1 cellular context compared by ENCODE assay signal in the genomic region with DNA sequence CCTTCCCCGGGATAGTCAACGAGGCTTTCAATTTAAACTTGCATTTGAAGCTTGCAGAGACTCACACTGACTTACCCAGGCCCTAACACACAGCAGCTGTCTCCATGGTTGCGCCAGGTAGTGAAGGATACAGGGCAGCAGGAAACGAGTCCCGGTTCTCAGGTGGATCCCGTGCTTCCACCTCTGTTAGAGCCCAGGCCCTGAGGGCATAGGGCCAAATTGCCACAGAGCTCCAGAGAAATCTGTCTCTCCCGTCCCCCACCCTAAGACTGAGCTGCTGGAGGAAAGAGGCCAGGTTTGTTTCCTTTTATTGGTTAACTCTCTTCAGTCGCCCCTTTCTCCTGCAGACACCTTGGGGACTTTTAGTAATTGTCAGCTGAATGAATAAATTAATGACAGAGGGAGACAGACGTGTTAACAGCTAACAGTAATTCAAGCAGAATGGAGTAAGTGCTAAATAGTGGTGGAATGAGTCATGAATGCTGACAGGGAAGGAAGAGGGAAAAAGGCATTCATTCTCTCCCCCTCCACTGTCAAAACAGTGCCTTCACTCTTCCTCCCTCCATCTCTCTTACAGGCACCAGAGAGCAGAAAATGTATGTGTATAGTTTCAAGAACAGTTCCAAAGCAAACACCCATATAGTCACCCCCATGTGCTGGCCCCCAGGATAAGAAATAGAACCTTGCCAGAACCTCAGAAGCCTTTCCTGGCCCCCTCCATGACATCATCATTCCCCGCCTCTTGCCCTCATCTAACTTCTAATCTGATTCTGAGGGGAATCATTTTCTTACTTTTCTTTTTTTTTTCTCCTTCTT.
TF ChIP-seq lines count a peak whose summit lies in the region.

No MANE protein-coding gene starts in this region.

TF ChIP-seq in GM23338, 12 proteins besides CTCF, POLR2A, EP300 and RAD21 (continued from another document):
- TF ChIP-seq, protein P1, sequence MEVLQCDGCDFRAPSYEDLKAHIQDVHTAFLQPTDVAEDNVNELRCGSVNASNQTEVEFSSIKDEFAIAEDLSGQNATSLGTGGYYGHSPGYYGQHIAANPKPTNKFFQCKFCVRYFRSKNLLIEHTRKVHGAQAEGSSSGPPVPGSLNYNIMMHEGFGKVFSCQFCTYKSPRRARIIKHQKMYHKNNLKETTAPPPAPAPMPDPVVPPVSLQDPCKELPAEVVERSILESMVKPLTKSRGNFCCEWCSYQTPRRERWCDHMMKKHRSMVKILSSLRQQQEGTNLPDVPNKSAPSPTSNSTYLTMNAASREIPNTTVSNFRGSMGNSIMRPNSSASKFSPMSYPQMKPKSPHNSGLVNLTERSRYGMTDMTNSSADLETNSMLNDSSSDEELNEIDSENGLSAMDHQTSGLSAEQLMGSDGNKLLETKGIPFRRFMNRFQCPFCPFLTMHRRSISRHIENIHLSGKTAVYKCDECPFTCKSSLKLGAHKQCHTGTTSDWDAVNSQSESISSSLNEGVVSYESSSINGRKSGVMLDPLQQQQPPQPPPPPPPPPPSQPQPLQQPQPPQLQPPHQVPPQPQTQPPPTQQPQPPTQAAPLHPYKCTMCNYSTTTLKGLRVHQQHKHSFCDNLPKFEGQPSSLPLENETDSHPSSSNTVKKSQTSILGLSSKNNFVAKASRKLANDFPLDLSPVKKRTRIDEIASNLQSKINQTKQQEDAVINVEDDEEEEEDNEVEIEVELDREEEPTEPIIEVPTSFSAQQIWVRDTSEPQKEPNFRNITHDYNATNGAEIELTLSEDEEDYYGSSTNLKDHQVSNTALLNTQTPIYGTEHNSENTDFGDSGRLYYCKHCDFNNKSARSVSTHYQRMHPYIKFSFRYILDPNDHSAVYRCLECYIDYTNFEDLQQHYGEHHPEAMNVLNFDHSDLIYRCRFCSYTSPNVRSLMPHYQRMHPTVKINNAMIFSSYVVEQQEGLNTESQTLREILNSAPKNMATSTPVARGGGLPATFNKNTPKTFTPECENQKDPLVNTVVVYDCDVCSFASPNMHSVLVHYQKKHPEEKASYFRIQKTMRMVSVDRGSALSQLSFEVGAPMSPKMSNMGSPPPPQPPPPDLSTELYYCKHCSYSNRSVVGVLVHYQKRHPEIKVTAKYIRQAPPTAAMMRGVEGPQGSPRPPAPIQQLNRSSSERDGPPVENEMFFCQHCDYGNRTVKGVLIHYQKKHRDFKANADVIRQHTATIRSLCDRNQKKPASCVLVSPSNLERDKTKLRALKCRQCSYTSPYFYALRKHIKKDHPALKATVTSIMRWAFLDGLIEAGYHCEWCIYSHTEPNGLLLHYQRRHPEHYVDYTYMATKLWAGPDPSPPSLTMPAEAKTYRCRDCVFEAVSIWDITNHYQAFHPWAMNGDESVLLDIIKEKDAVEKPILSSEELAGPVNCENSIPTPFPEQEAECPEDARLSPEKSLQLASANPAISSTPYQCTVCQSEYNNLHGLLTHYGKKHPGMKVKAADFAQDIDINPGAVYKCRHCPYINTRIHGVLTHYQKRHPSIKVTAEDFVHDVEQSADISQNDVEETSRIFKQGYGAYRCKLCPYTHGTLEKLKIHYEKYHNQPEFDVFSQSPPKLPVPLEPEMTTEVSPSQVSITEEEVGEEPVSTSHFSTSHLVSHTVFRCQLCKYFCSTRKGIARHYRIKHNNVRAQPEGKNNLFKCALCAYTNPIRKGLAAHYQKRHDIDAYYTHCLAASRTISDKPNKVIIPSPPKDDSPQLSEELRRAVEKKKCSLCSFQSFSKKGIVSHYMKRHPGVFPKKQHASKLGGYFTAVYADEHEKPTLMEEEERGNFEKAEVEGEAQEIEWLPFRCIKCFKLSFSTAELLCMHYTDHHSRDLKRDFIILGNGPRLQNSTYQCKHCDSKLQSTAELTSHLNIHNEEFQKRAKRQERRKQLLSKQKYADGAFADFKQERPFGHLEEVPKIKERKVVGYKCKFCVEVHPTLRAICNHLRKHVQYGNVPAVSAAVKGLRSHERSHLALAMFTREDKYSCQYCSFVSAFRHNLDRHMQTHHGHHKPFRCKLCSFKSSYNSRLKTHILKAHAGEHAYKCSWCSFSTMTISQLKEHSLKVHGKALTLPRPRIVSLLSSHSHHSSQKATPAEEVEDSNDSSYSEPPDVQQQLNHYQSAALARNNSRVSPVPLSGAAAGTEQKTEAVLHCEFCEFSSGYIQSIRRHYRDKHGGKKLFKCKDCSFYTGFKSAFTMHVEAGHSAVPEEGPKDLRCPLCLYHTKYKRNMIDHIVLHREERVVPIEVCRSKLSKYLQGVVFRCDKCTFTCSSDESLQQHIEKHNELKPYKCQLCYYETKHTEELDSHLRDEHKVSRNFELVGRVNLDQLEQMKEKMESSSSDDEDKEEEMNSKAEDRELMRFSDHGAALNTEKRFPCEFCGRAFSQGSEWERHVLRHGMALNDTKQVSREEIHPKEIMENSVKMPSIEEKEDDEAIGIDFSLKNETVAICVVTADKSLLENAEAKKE (CRISPR knock-in tag; IDR thresholded peaks at IDR 0.05): no peak
- TF ChIP-seq STAT1 (IDR thresholded peaks at IDR 0.05; ENCODE audit: unreplicated experiment) (no peak), ZNF331 (CRISPR knock-in tag; IDR thresholded peaks at IDR 0.05; ENCODE audit: low read depth) (no peak), EZH2phosphoT487 (IDR thresholded peaks at IDR 0.05; ENCODE audit: unreplicated experiment) (no peak), NANOG (IDR thresholded peaks at IDR 0.05; ENCODE audit: borderline replicate concordance) (no peak), POLR2AphosphoS5 (IDR thresholded peaks at IDR 0.05; ENCODE audit: low read depth) (no peak)
